Comparison of ENCODE assay signal across 19 cellular contexts in genomic region chr11:76523147-76523546, GRCh38.
A peak's percentile ranks its signal among the peaks of the same experiment; 100 is the strongest.
DNase-seq lines count a peak whose midpoint lies in the region; ATAC-seq and TF ChIP-seq lines count a peak whose summit lies in the region.
"Had no signal": no experiment of that assay in that cellular context is flagged by ENCODE, and none has a peak within 500 bp of the region (broad histone marks: within the 10 kb centered on the region; RNA-seq: fewer than 3 reads in every experiment).

No MANE protein-coding gene starts in this region.

- intact Hi-C loops in naive thymus-derived CD4-positive, alpha-beta T cell (cut with micrococcal nuclease) = no loop called here

- POLR2A ChIA-PET in naive thymus-derived CD4-positive, alpha-beta T cell (lab: Charles Lee) = no interaction called here

- H3K27me3 Mint-ChIP-seq in naive thymus-derived CD4-positive, alpha-beta T cell = no peaks in the 10 kb centered on the region

- H3K4me1 ChIP-seq in hepatocyte (ENCODE audit: insufficient read depth) = peaks cover 10% of the 10 kb centered on the region
- no peaks in the 10 kb centered on the region for H3K4me1 ChIP-seq in naive thymus-derived CD4-positive, alpha-beta T cell (ENCODE audit: control insufficient read depth in 2 of 2, insufficient read depth in 2 of 2, low read length in 2 of 2)
- H3K4me1 ChIP-seq: colonic mucosa had no signal

- DNase-seq in COR-L47 (lab: John Stamatoyannopoulos, UW) (peak; percentile 9), HuH-7 (ENCODE audit: low spot score) (peak; percentile 30), NCI-H510A treated with DMSO at 0.1 percent for 48 hours (lab: John Stamatoyannopoulos, UW) (peak; percentile 74), hepatocyte (ENCODE audit: low spot score) (peak; percentile 8), Kasumi-1 (lab: John Stamatoyannopoulos, UW) (no peak), NCI-H524 treated with DMSO at 0.1 percent for 48 hours (lab: John Stamatoyannopoulos, UW) (no peak)
- no peak for DNase-seq in naive thymus-derived CD4-positive, alpha-beta T cell
- DNase-seq: activated CD4-positive, alpha-beta T cell treated with anti-CD3 and anti-CD28 coated beads, Interleukin-2, amount 50 U/mL, for 4 hours; activated naive CD4-positive, alpha-beta T cell treated with anti-CD3 and anti-CD28 coated beads for 36 hours; aorta; CD8-positive, alpha-beta T cell; colonic mucosa; HFFc6; left cardiac atrium; MM.1S; NCI-H526; pancreas; small intestine had no signal

- H3K79me2 ChIP-seq in hepatocyte = no peaks in the 10 kb centered on the region

- H3K4me3 ChIP-seq in hepatocyte = no peak overlapping the region
- H3K4me3 ChIP-seq in naive thymus-derived CD4-positive, alpha-beta T cell (ENCODE audit: low read length) = no peak overlapping the region
- H3K4me3 ChIP-seq: colonic mucosa, pancreas had no signal

- no peaks in the 10 kb centered on the region for H3K27me3 ChIP-seq in hepatocyte
- H3K27me3 ChIP-seq in naive thymus-derived CD4-positive, alpha-beta T cell (ENCODE audit: control insufficient read depth in 2 of 2, insufficient read depth in 2 of 2, low read length in 2 of 2) = no peaks in the 10 kb centered on the region
- H3K27me3 ChIP-seq: colonic mucosa, pancreas had no signal

- H3K27ac Mint-ChIP-seq in naive thymus-derived CD4-positive, alpha-beta T cell = no peak overlapping the region
- H3K27ac Mint-ChIP-seq: activated naive CD4-positive, alpha-beta T cell treated with anti-CD3 and anti-CD28 coated beads for 36 hours; CD8-positive, alpha-beta T cell; HFFc6 had no signal

- H3K27ac ChIP-seq in hepatocyte = peak overlapping the region; percentile 4
- H3K27ac ChIP-seq in naive thymus-derived CD4-positive, alpha-beta T cell (ENCODE audit: low read depth, low read length) = no peak overlapping the region
- H3K27ac ChIP-seq: colonic mucosa, pancreas had no signal

- H3K4me3 Mint-ChIP-seq in naive thymus-derived CD4-positive, alpha-beta T cell = no peak overlapping the region
- H3K4me3 Mint-ChIP-seq: activated naive CD4-positive, alpha-beta T cell treated with anti-CD3 and anti-CD28 coated beads for 36 hours; CD8-positive, alpha-beta T cell; HFFc6 had no signal

- no peaks in the 10 kb centered on the region for H3K36me3 ChIP-seq in hepatocyte (replicated peaks; ENCODE audit: insufficient read depth, low read depth)
- peaks cover 10 to 20% (median 14%) of the 10 kb centered on the region in 3 experiments for H3K36me3 ChIP-seq in naive thymus-derived CD4-positive, alpha-beta T cell (ENCODE audit: control insufficient read depth in 2 of 3, insufficient read depth in 3 of 3, low read length in 3 of 3)
- H3K36me3 ChIP-seq: colonic mucosa had no signal

- H3K9me3 ChIP-seq in hepatocyte (ENCODE audit: low read depth) = no peaks in the 10 kb centered on the region
- no peaks in the 10 kb centered on the region for H3K9me3 ChIP-seq in naive thymus-derived CD4-positive, alpha-beta T cell (ENCODE audit: control insufficient read depth in 2 of 3, low read length in 3 of 3)
- H3K9me3 ChIP-seq: colonic mucosa, pancreas had no signal

- no peaks in the 10 kb centered on the region for H4K20me1 ChIP-seq in hepatocyte (ENCODE audit: insufficient read depth, poor library complexity, severe bottlenecking)

- no peak for TF ChIP-seq CTCF in hepatocyte (IDR thresholded peaks at IDR 0.05; ENCODE audit: poor library complexity)

- H3K4me2 ChIP-seq in hepatocyte = no peak overlapping the region

- WGBS in hepatocyte (ENCODE audit: low lambda C conversion rate, missing lambda C conversion rate) = 38% methylated on average over 5 of the region's 5 CpGs

- H3K9me2 ChIP-seq in hepatocyte (replicated peaks; ENCODE audit: insufficient read depth) = no peaks in the 10 kb centered on the region

- CTCF ChIA-PET in naive thymus-derived CD4-positive, alpha-beta T cell (lab: Charles Lee) = no interaction called here

- H3K36me3 Mint-ChIP-seq in naive thymus-derived CD4-positive, alpha-beta T cell = peaks cover 9 to 37% (median 16%) of the 10 kb centered on the region in 5 donors

- no peak for ATAC-seq in GM21786 (IDR thresholded peaks at IDR 0.05; ENCODE audit: unreplicated experiment)
- no peak for ATAC-seq in naive thymus-derived CD4-positive, alpha-beta T cell
- ATAC-seq: CD8-positive, alpha-beta T cell; left cardiac atrium had no signal

- H3K4me1 Mint-ChIP-seq in naive thymus-derived CD4-positive, alpha-beta T cell = peaks cover 0 to 7% (median 0%) of the 10 kb centered on the region in 7 donors

- H2AFZ ChIP-seq in hepatocyte = no peak overlapping the region

- no peaks in the 10 kb centered on the region for H3K9me3 Mint-ChIP-seq in naive thymus-derived CD4-positive, alpha-beta T cell
- H3K9me3 Mint-ChIP-seq: activated naive CD4-positive, alpha-beta T cell treated with anti-CD3 and anti-CD28 coated beads for 36 hours; CD8-positive, alpha-beta T cell; HFFc6 had no signal

Comparison
In these comparisons a context has a peak if more than half of its experiments do, and no peak if none do; other contexts are left out.
1. DNase-seq: peak in COR-L47 (single experiment), HuH-7 (single experiment), NCI-H510A treated with DMSO at 0.1 percent for 48 hours (single experiment) and hepatocyte (single experiment); none in Kasumi-1 (0 of 2), naive thymus-derived CD4-positive, alpha-beta T cell (0 of 9) and NCI-H524 treated with DMSO at 0.1 percent for 48 hours (single experiment).